2 cellular contexts compared by ENCODE assay signal in genomic region chr20:20366896-20367680, GRCh38.
TF ChIP-seq lines count a peak whose summit lies in the region.

No MANE protein-coding gene starts in this region.

TF ChIP-seq in SK-N-SH, 30 proteins besides CTCF, POLR2A, EP300 and RAD21 (continued from another document):
- TF ChIP-seq MAX (IDR thresholded peaks at IDR 0.05; ENCODE audit: low read depth): no peak
- no peak for TF ChIP-seq MXI1 (IDR thresholded peaks at IDR 0.05; ENCODE audit: low read depth, low read length)
- no peak for TF ChIP-seq USF2 (IDR thresholded peaks at IDR 0.05; ENCODE audit: borderline replicate concordance, low read depth, low read length)
- no peak for TF ChIP-seq SMC3 (IDR thresholded peaks at IDR 0.05; ENCODE audit: low read depth, low read length)
- no peak for TF ChIP-seq JUND (IDR thresholded peaks at IDR 0.05)
- no peak for TF ChIP-seq SIN3A (IDR thresholded peaks at IDR 0.05; ENCODE audit: borderline replicate concordance, low read depth, low read length)

TF ChIP-seq in SK-N-SH treated with all-trans-retinoic acid at 6 μM for 48 hours, 23 proteins besides CTCF, POLR2A, EP300 and RAD21 (continued from another document):
- TF ChIP-seq ZNF70 (CRISPR knock-in tag; IDR thresholded peaks at IDR 0.05) (no peak), BACH2 (CRISPR knock-in tag; IDR thresholded peaks at IDR 0.05; ENCODE audit: borderline replicate concordance) (no peak), ZNF8 (CRISPR knock-in tag; IDR thresholded peaks at IDR 0.05) (no peak), GLIS3 (CRISPR knock-in tag; IDR thresholded peaks at IDR 0.05) (no peak), TOX (CRISPR knock-in tag; IDR thresholded peaks at IDR 0.05; ENCODE audit: borderline replicate concordance) (no peak), CSRNP3 (CRISPR knock-in tag; IDR thresholded peaks at IDR 0.05) (no peak), ZC3H10 (CRISPR knock-in tag; IDR thresholded peaks at IDR 0.05) (no peak), CREB5 (CRISPR knock-in tag; IDR thresholded peaks at IDR 0.05; ENCODE audit: low read depth) (no peak)
